In the genomic region with DNA sequence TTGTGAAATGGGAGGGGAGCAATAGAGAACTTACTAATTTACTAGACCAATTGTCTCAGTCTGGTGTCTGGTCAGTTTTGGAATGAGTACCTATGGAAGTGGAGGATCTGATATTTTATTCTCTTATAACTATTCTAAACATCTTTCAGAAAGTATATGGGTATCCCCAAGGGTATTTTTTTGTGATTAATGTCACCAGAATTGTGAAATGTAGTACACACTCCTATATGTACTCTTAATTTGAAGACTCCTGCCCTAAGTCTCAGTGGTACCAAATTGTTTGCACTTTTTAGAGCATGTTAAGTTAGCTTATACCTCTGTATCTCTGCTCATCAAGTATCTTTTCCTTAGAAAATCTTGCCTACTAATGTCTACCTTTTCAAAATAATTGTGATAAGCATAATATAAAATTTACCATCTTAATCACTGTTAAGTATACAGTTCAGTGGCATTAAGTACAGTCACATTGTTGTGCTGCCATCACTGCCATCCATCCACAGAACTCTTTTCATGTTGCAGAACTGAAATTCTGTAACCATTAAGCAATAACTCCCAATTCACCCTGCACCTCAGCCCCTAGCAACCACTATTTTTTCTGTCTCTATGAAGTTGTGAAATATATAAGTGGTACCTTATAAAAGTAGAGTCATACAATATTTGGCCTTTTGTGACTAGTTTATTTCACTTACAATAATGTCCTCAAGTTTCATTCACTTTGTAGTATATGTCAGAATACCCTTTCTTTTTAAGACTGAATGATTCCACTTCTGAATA, we compare ENCODE assay signal across 16 cellular contexts.
"Had no signal": no experiment of that assay in that cellular context is flagged by ENCODE, and none has a peak within 500 bp of the region (broad histone marks: within the 10 kb centered on the region; RNA-seq: fewer than 3 reads in every experiment).

No MANE protein-coding gene starts in this region.

- H3K9me3 ChIP-seq: left lung, tibial artery had no signal

- FAIRE-seq: astrocyte, bronchial epithelial cell, urothelium cell line had no signal

- H3K4me1 Mint-ChIP-seq: endodermal cell had no signal

- H3K27me3 ChIP-seq: dorsolateral prefrontal cortex, hepatocyte, left lung, tibial artery had no signal

- H3K4me3 Mint-ChIP-seq: activated CD4-positive, alpha-beta T cell treated with anti-CD3 and anti-CD28 coated beads, Interleukin-2, amount 10 ng/mL, durations not matched to agents 7 days and 5 days; activated naive CD4-positive, alpha-beta T cell treated with anti-CD3 and anti-CD28 coated beads, Interleukin-2, amount 10 ng/mL, durations not matched to agents 7 days and 5 days; endodermal cell; naive B cell; stimulated activated memory B cell treated with anti-CD40 and anti-IgM and Interleukin-4, amounts not matched to agents 10 μg/mL and 1 μg/mL and 100 μg/mL, for 72 hours had no signal

- ATAC-seq: left lung; stimulated activated memory B cell treated with anti-CD40 and anti-IgM and Interleukin-4, amounts not matched to agents 10 μg/mL and 1 μg/mL and 100 μg/mL, for 72 hours had no signal

- DNase-seq: activated CD4-positive, alpha-beta T cell treated with anti-CD3 and anti-CD28 coated beads, Interleukin-2, amount 10 ng/mL, durations not matched to agents 7 days and 5 days; activated CD4-positive, CD25-positive, alpha-beta regulatory T cell; activated naive CD4-positive, alpha-beta T cell treated with anti-CD3 and anti-CD28 coated beads, Interleukin-2, amount 10 ng/mL, durations not matched to agents 7 days and 5 days; dorsolateral prefrontal cortex; endodermal cell; islet precursor cell; left lung; mammary epithelial cell; naive B cell; retina; tibial artery had no signal

- H3K4me1 ChIP-seq: left lung, tibial artery had no signal

- H3K27ac ChIP-seq: dorsolateral prefrontal cortex, hepatocyte, left lung, tibial artery had no signal

- H3K27ac Mint-ChIP-seq: activated CD4-positive, alpha-beta T cell treated with anti-CD3 and anti-CD28 coated beads, Interleukin-2, amount 10 ng/mL, durations not matched to agents 7 days and 5 days; activated naive CD4-positive, alpha-beta T cell treated with anti-CD3 and anti-CD28 coated beads, Interleukin-2, amount 10 ng/mL, durations not matched to agents 7 days and 5 days; endodermal cell; stimulated activated memory B cell treated with anti-CD40 and anti-IgM and Interleukin-4, amounts not matched to agents 10 μg/mL and 1 μg/mL and 100 μg/mL, for 72 hours had no signal

- H3K4me3 ChIP-seq: dorsolateral prefrontal cortex, hepatocyte, left lung, tibial artery had no signal

- H3K27me3 Mint-ChIP-seq: activated CD4-positive, alpha-beta T cell treated with anti-CD3 and anti-CD28 coated beads, Interleukin-2, amount 10 ng/mL, durations not matched to agents 7 days and 5 days; activated naive CD4-positive, alpha-beta T cell treated with anti-CD3 and anti-CD28 coated beads, Interleukin-2, amount 10 ng/mL, durations not matched to agents 7 days and 5 days; naive B cell; stimulated activated memory B cell treated with anti-CD40 and anti-IgM and Interleukin-4, amounts not matched to agents 10 μg/mL and 1 μg/mL and 100 μg/mL, for 72 hours had no signal
